Comparison of ENCODE assay signal across 9 cellular contexts in genomic region chr9:104091708-104092107, GRCh38. TPM values are rescaled to one million over a fixed set of nuclear protein-coding genes. Genes with fewer than 3 reads are reported as not detected.
DNase-seq lines count a peak whose midpoint lies in the region; ATAC-seq lines count a peak whose summit lies in the region.
"Had no signal": no experiment of that assay in that cellular context is flagged by ENCODE, and none has a peak within 500 bp of the region (broad histone marks: within the 10 kb centered on the region; RNA-seq: fewer than 3 reads in every experiment).

No MANE protein-coding gene starts in this region.

- ATAC-seq in Right ventricle myocardium inferior (peak; percentile 54), left lobe of liver (peak; percentile 3)
- no peak for ATAC-seq in naive thymus-derived CD8-positive, alpha-beta T cell
- no peak for ATAC-seq in activated CD8-positive, alpha-beta memory T cell treated with anti-CD3 and anti-CD28 coated beads, Interleukin-2, amount 10 ng/mL, durations not matched to agents 7 days and 5 days

- CTCF ChIA-PET in activated CD8-positive, alpha-beta memory T cell treated with anti-CD3 and anti-CD28 coated beads, Interleukin-2, amount 10 ng/mL, durations not matched to agents 7 days and 5 days (lab: Charles Lee): interaction anchor here (0.6 kb wide), 1 partner anchor 831 kb away, joined by 3 read pairs; no protein-coding TSS in a partner anchor
- CTCF ChIA-PET in CD4-positive, alpha-beta memory T cell (lab: Charles Lee; ENCODE audit: partially characterized antibody): interaction anchor here (1.1 to 1.6 kb wide), 2 partner anchors 16 to 18 kb away, joined by 3 read pairs; no protein-coding TSS in a partner anchor

- H3K27me3 Mint-ChIP-seq in activated naive CD8-positive, alpha-beta T cell: peaks cover 4% of the 10 kb centered on the region
- peaks cover 0 to 8% (median 3%) of the 10 kb centered on the region in 5 donors for H3K27me3 Mint-ChIP-seq in naive thymus-derived CD8-positive, alpha-beta T cell
- peaks cover 14% of the 10 kb centered on the region for H3K27me3 Mint-ChIP-seq in activated CD8-positive, alpha-beta memory T cell treated with anti-CD3 and anti-CD28 coated beads, Interleukin-2, amount 10 ng/mL, durations not matched to agents 7 days and 5 days
- H3K27me3 Mint-ChIP-seq in CD4-positive, alpha-beta memory T cell: peaks cover 6 to 8% of the 10 kb centered on the region in 2 donors

- no peak for DNase-seq in Right ventricle myocardium inferior (ENCODE audit: missing footprints)
- DNase-seq in cardiac septum (ENCODE audit: low spot score): no peak
- peak; percentile 92 for DNase-seq in NCI-H1092 treated with DMSO at 0.1 percent for 48 hours (lab: John Stamatoyannopoulos, UW)
- DNase-seq in left lobe of liver (ENCODE audit: low spot score): no peak
- no peak for DNase-seq in naive thymus-derived CD8-positive, alpha-beta T cell
- no peak for DNase-seq in activated CD8-positive, alpha-beta memory T cell treated with anti-CD3 and anti-CD28 coated beads, Interleukin-2, amount 10 ng/mL, durations not matched to agents 7 days and 5 days
- no peak for DNase-seq in CD4-positive, alpha-beta memory T cell

- intact Hi-C loops in Right ventricle myocardium inferior (cut with DNase I) (loop anchor here (5.0 kb wide), 1 partner anchor 656 kb away; the partner anchor contains the start of gene NIPSNAP3A), cardiac septum (cut with DNase I) (no loop called here)
- intact Hi-C loops in CD4-positive, alpha-beta memory T cell (cut with micrococcal nuclease): loop anchor here (5.0 kb wide), 2 partner anchors 1036 to 1466 kb away; partner anchors contain the start of gene FKTN

- no peaks in the 10 kb centered on the region for H3K36me3 Mint-ChIP-seq in activated naive CD8-positive, alpha-beta T cell
- H3K36me3 Mint-ChIP-seq in naive thymus-derived CD8-positive, alpha-beta T cell: no peaks in the 10 kb centered on the region
- H3K36me3 Mint-ChIP-seq in activated CD8-positive, alpha-beta memory T cell treated with anti-CD3 and anti-CD28 coated beads, Interleukin-2, amount 10 ng/mL, durations not matched to agents 7 days and 5 days: peaks cover 19% of the 10 kb centered on the region
- peaks cover 0 to 10% of the 10 kb centered on the region in 2 donors for H3K36me3 Mint-ChIP-seq in CD4-positive, alpha-beta memory T cell

- no peaks in the 10 kb centered on the region for H3K9me3 ChIP-seq in CD4-positive, alpha-beta memory T cell (ENCODE audit: control insufficient read depth in 1 of 2, low read length in 2 of 2)

- no peaks in the 10 kb centered on the region for H3K9me3 Mint-ChIP-seq in activated naive CD8-positive, alpha-beta T cell (ENCODE audit: low read depth)
- H3K9me3 Mint-ChIP-seq in naive thymus-derived CD8-positive, alpha-beta T cell: no peaks in the 10 kb centered on the region
- no peaks in the 10 kb centered on the region for H3K9me3 Mint-ChIP-seq in activated CD8-positive, alpha-beta memory T cell treated with anti-CD3 and anti-CD28 coated beads, Interleukin-2, amount 10 ng/mL, durations not matched to agents 7 days and 5 days (ENCODE audit: low read depth)
- H3K9me3 Mint-ChIP-seq in CD4-positive, alpha-beta memory T cell: peaks cover 0 to 2% (median 0%) of the 10 kb centered on the region in 8 donors

- no peak overlapping the region for H3K27ac Mint-ChIP-seq in activated naive CD8-positive, alpha-beta T cell
- H3K27ac Mint-ChIP-seq in naive thymus-derived CD8-positive, alpha-beta T cell: peak overlapping the region in 2 of 10 donors; percentile 63 to 99
- H3K27ac Mint-ChIP-seq in activated CD8-positive, alpha-beta memory T cell treated with anti-CD3 and anti-CD28 coated beads, Interleukin-2, amount 10 ng/mL, durations not matched to agents 7 days and 5 days: no peak overlapping the region
- H3K27ac Mint-ChIP-seq in CD4-positive, alpha-beta memory T cell: peak overlapping the region in 1 of 7 donors; percentile 81

- peaks cover 30% of the 10 kb centered on the region for H3K4me1 ChIP-seq in CD4-positive, alpha-beta memory T cell (ENCODE audit: insufficient read depth, low read length)

- peaks cover 46% of the 10 kb centered on the region for H3K4me1 Mint-ChIP-seq in activated naive CD8-positive, alpha-beta T cell (ENCODE audit: low read depth)
- peaks cover 12 to 50% (median 43%) of the 10 kb centered on the region in 4 donors for H3K4me1 Mint-ChIP-seq in naive thymus-derived CD8-positive, alpha-beta T cell
- peaks cover 39% of the 10 kb centered on the region for H3K4me1 Mint-ChIP-seq in activated CD8-positive, alpha-beta memory T cell treated with anti-CD3 and anti-CD28 coated beads, Interleukin-2, amount 10 ng/mL, durations not matched to agents 7 days and 5 days
- H3K4me1 Mint-ChIP-seq in CD4-positive, alpha-beta memory T cell: peaks cover 24 to 43% (median 29%) of the 10 kb centered on the region in 4 donors

- no peak overlapping the region for H3K27ac ChIP-seq in CD4-positive, alpha-beta memory T cell (ENCODE audit: low read depth, low read length)
- H3K27ac ChIP-seq: VCaP had no signal

- no peaks in the 10 kb centered on the region for H3K36me3 ChIP-seq in CD4-positive, alpha-beta memory T cell (ENCODE audit: insufficient read depth, low read length)

- H3K4me3 ChIP-seq in CD4-positive, alpha-beta memory T cell (ENCODE audit: low read length in 2 of 2): no peak overlapping the region

- H3K4me3 Mint-ChIP-seq in activated naive CD8-positive, alpha-beta T cell: peak overlapping the region; percentile 57
- peak overlapping the region in 5 of 10 donors; percentile 10 to 50 (median 40) for H3K4me3 Mint-ChIP-seq in naive thymus-derived CD8-positive, alpha-beta T cell
- no peak overlapping the region for H3K4me3 Mint-ChIP-seq in activated CD8-positive, alpha-beta memory T cell treated with anti-CD3 and anti-CD28 coated beads, Interleukin-2, amount 10 ng/mL, durations not matched to agents 7 days and 5 days
- H3K4me3 Mint-ChIP-seq in CD4-positive, alpha-beta memory T cell: peak overlapping the region in 4 of 8 donors; percentile 26 to 37 (median 32)

- POLR2A ChIA-PET in naive thymus-derived CD8-positive, alpha-beta T cell (lab: Charles Lee): no interaction called here
- POLR2A ChIA-PET in CD4-positive, alpha-beta memory T cell (lab: Charles Lee; ENCODE audit: partially characterized antibody): no interaction called here

- H3K27me3 ChIP-seq in CD4-positive, alpha-beta memory T cell (ENCODE audit: insufficient read depth, low read length): peaks cover 4% of the 10 kb centered on the region

RNA-seq across cellular contexts. Expression of gene SMC2, which starts 2.4 kb away (rescaled TPM):
- total RNA-seq in Right ventricle myocardium inferior: 9.0 TPM
- 8.4 TPM for total RNA-seq in cardiac septum
- 2.9 TPM for total RNA-seq in left lobe of liver
- 10 to 100 TPM; 13.6 to 13.8 TPM for total RNA-seq in naive thymus-derived CD8-positive, alpha-beta T cell
- polyA plus RNA-seq in naive thymus-derived CD8-positive, alpha-beta T cell: 10 to 100 TPM; 11.8 to 14.3 (median 12.7) TPM
- 10 to 100 TPM; 60.0 to 68.8 TPM for total RNA-seq in activated CD8-positive, alpha-beta memory T cell treated with anti-CD3 and anti-CD28 coated beads, Interleukin-2, amount 10 ng/mL, durations not matched to agents 7 days and 5 days
- total RNA-seq in CD4-positive, alpha-beta memory T cell: 10 to 100 TPM in 1 of 2 experiments, 1 to 10 TPM in 1; 9.7 to 10.4 TPM
- 10 to 100 TPM in 1 of 2 donors, 1 to 10 TPM in 1; 3.5 to 10.1 TPM for polyA plus RNA-seq in CD4-positive, alpha-beta memory T cell

Comparison
In these comparisons a context has a peak if more than half of its experiments do, and no peak if none do; other contexts are left out.
1. ATAC-seq: peak in Right ventricle myocardium inferior (single experiment) and left lobe of liver (single experiment); none in naive thymus-derived CD8-positive, alpha-beta T cell (0 of 2) and activated CD8-positive, alpha-beta memory T cell treated with anti-CD3 and anti-CD28 coated beads, Interleukin-2, amount 10 ng/mL, durations not matched to agents 7 days and 5 days (single experiment).